ENCODE assay signal across 8 cellular contexts in genomic region chr10:31319602-31320178, GRCh38. TPM values are rescaled to one million over a fixed set of nuclear protein-coding genes. Genes with fewer than 3 reads are reported as not detected.
DNase-seq lines count a peak whose midpoint lies in the region; ATAC-seq and TF ChIP-seq lines count a peak whose summit lies in the region.

No MANE protein-coding gene starts in this region.

- H2AK5ac ChIP-seq in H9 (ENCODE audit: insufficient read length, low read length): no peak overlapping the region

- intact Hi-C loops in Panc1 (cut with micrococcal nuclease; ENCODE audit: unreplicated experiment): no loop called here

- no peak overlapping the region for H4K5ac ChIP-seq in H9 (ENCODE audit: insufficient read length, low read depth, low read length)

- H3K79me2 ChIP-seq in H9 (ENCODE audit: insufficient read depth, low read length): no peaks in the 10 kb centered on the region

- no peak overlapping the region for H3K9ac ChIP-seq in H9 (ENCODE audit: extremely low read depth, insufficient read length, low read length)
- peak overlapping the region; percentile 34 to 80 for H3K9ac ChIP-seq in duodenal mucosa (ENCODE audit: low read depth in 1 of 2, low read length in 2 of 2)
- peak overlapping the region; percentile 67 for H3K9ac ChIP-seq in mucosa of stomach (ENCODE audit: low read length)

- H3K9me3 ChIP-seq in H9 (ENCODE audit: control insufficient read depth, low read depth, low read length) (no peaks in the 10 kb centered on the region), Panc1 (ENCODE audit: control insufficient read depth, insufficient read depth, low read depth, low read length) (no peaks in the 10 kb centered on the region), duodenal mucosa (ENCODE audit: control insufficient read depth in 1 of 2, low read length in 2 of 2) (no peaks in the 10 kb centered on the region), mucosa of stomach (ENCODE audit: control insufficient read depth, low read length) (no peaks in the 10 kb centered on the region)

- no peaks in the 10 kb centered on the region; a peak in 2 of 5 replicates for H3K9me3 Mint-ChIP-seq in H9

- H2AFZ ChIP-seq in H9 (ENCODE audit: low read length): no peak overlapping the region

- H3K79me1 ChIP-seq in H9 (ENCODE audit: insufficient read depth, low read depth, low read length, poor library complexity, severe bottlenecking): no peaks in the 10 kb centered on the region

- peaks cover 23% of the 10 kb centered on the region for H3K27me3 ChIP-seq in H9 (ENCODE audit: insufficient read depth, low read length)
- no peaks in the 10 kb centered on the region for H3K27me3 ChIP-seq in Panc1 (ENCODE audit: control insufficient read depth, insufficient read depth, low read length)
- H3K27me3 ChIP-seq in duodenal mucosa (ENCODE audit: control insufficient read depth in 1 of 2, insufficient read depth in 2 of 2, low read length in 2 of 2): peaks cover 10 to 12% of the 10 kb centered on the region in 2 donors
- H3K27me3 ChIP-seq in mucosa of stomach (ENCODE audit: control insufficient read depth, insufficient read depth, low read length): peaks cover 27% of the 10 kb centered on the region

- H2BK120ac ChIP-seq in H9 (ENCODE audit: low read depth, low read length, poor library complexity, severe bottlenecking): no peak overlapping the region

- peaks cover 16% of the 10 kb centered on the region in 2 experiments for H3K4me1 Mint-ChIP-seq in H9

- H3K18ac ChIP-seq in H9 (ENCODE audit: insufficient read length, low read depth, low read length): no peak overlapping the region

- no peak overlapping the region for H3T11ph ChIP-seq in H9 (ENCODE audit: low read length)

- H2BK20ac ChIP-seq in H9 (ENCODE audit: low read depth, low read length, poor library complexity, severe bottlenecking): no peak overlapping the region

- no peak overlapping the region for H3K14ac ChIP-seq in H9 (ENCODE audit: insufficient read depth, low read length)

- H3K23me2 ChIP-seq in H9 (ENCODE audit: insufficient read length, low read depth, low read length, poor library complexity, severe bottlenecking): peaks cover 16% of the 10 kb centered on the region

- no peak for DNase-seq in H9
- no peak for DNase-seq in Panc1 (ENCODE audit: low read depth, low spot score)
- DNase-seq in epidermal melanocyte (ENCODE audit: insufficient read length, low spot score): no peak
- DNase-seq in NCI-H446 treated with DMSO at 0.1 percent for 48 hours (lab: John Stamatoyannopoulos, UW): no peak
- no peak for DNase-seq in Ammon's horn (ENCODE audit: low spot score)

- H3K56ac ChIP-seq in H9 (ENCODE audit: insufficient read length, low read depth, low read length): no peak overlapping the region

- H3K4me3 ChIP-seq in GM08714 (ENCODE audit: low read length) (peak overlapping the region; percentile 92), Panc1 (ENCODE audit: low read depth in 2 of 2, low read length in 2 of 2) (peak overlapping the region; percentile 68 to 87), duodenal mucosa (ENCODE audit: low read depth in 1 of 2, low read length in 2 of 2) (peak overlapping the region; percentile 90 to 91), mucosa of stomach (ENCODE audit: low read length) (no peak overlapping the region)

- H3K4me1 ChIP-seq in H9 (ENCODE audit: insufficient read depth, low read length): no peaks in the 10 kb centered on the region
- peaks cover 17% of the 10 kb centered on the region for H3K4me1 ChIP-seq in Panc1 (ENCODE audit: control insufficient read depth, insufficient read depth, low read length)
- peaks cover 0 to 6% of the 10 kb centered on the region in 2 donors for H3K4me1 ChIP-seq in duodenal mucosa (ENCODE audit: control insufficient read depth in 1 of 2, insufficient read depth in 2 of 2, low read length in 2 of 2)
- H3K4me1 ChIP-seq in mucosa of stomach (ENCODE audit: control insufficient read depth, insufficient read depth, low read length): peaks cover 10% of the 10 kb centered on the region

- H2BK12ac ChIP-seq in H9 (ENCODE audit: insufficient read length, low read depth, low read length): no peak overlapping the region

- POLR2A ChIA-PET in Panc1 (lab: Charles Lee): no interaction called here

- no peaks in the 10 kb centered on the region for H4K20me1 ChIP-seq in H9 (ENCODE audit: control insufficient read depth, insufficient read depth, insufficient read length)

- H3K27me3 Mint-ChIP-seq in H9 (ENCODE audit: low read depth): peaks cover 80% of the 10 kb centered on the region

- H3K4ac ChIP-seq in H9 (ENCODE audit: low read depth, low read length): no peak overlapping the region

- peak overlapping the region; percentile 100 for H3K4me2 ChIP-seq in H9 (ENCODE audit: insufficient read depth, insufficient read length, low read length)

- no peak overlapping the region for H2BK15ac ChIP-seq in H9 (ENCODE audit: low read depth, low read length)

- no peak overlapping the region for H2BK5ac ChIP-seq in H9 (ENCODE audit: insufficient read length, low read length)

- peaks cover 0 to 2% (median 0%) of the 10 kb centered on the region in 3 experiments; a peak in 2 of 7 replicates for H3K36me3 Mint-ChIP-seq in H9 (ENCODE audit: insufficient read depth in 1 of 3, low read depth in 3 of 3)

- CTCF ChIA-PET in Panc1 (lab: Charles Lee): no interaction called here

- H3K27ac Mint-ChIP-seq in H9: no peak overlapping the region

- no TSS peak for BruUV-seq in Panc1 (replicated peaks; lab: Mats Ljungman, UMichigan)

- in situ Hi-C loops in Panc1 (cut with HindIII; ENCODE audit: low pct_unique_long_range_greater_than_20kb, low sequenced_read_pairs): no loop called here

- H3K36me3 ChIP-seq in Panc1 (ENCODE audit: control insufficient read depth, insufficient read depth, low read length) (no peaks in the 10 kb centered on the region), duodenal mucosa (ENCODE audit: control insufficient read depth in 1 of 2, insufficient read depth in 2 of 2, low read length in 2 of 2) (no peaks in the 10 kb centered on the region), mucosa of stomach (ENCODE audit: control insufficient read depth, insufficient read depth, low read length) (no peaks in the 10 kb centered on the region)

- no peak overlapping the region for H4K91ac ChIP-seq in H9 (ENCODE audit: insufficient read length, low read depth, low read length)

- ATAC-seq in Panc1: peak; percentile 40

- H4K8ac ChIP-seq in H9 (replicated peaks; ENCODE audit: insufficient read length, low read depth, low read length): no peak overlapping the region

- H3K23ac ChIP-seq in H9 (ENCODE audit: insufficient read length, low read depth, low read length): no peak overlapping the region

- H3K27ac ChIP-seq in H9 (ENCODE audit: insufficient read length, low read depth, low read length): no peak overlapping the region
- H3K27ac ChIP-seq in Panc1 (ENCODE audit: low read length): peak overlapping the region; percentile 70; the same call in 1 of the 2 replicates
- peak overlapping the region; percentile 83 for H3K27ac ChIP-seq in duodenal mucosa (ENCODE audit: low read depth, low read length)

- no CpG with 5 or more reads among the region's 89 CpGs for WGBS in H9 (ENCODE audit: extremely low coverage, insufficient read length, low lambda C conversion rate)

- no peak for TF ChIP-seq CTCF in H9 (conservative IDR thresholded peaks at IDR 0.05)
- no peak for TF ChIP-seq CTCF in Panc1 (IDR thresholded peaks at IDR 0.05)

- H3K4me3 Mint-ChIP-seq in H9: peak overlapping the region; percentile 95 to 98

RNA-seq across cellular contexts. Expression of gene ZEB1, which starts 0.7 kb away (rescaled TPM):
- 0.11 and 0.39 TPM in 2 replicates for total RNA-seq in H9 (2021)
- total RNA-seq in Panc1 (2021; ENCODE audit: unreplicated experiment): 31.5 TPM
- 13.0 TPM for polyA plus RNA-seq in Panc1 (2012; ENCODE audit: insufficient read length)

Comparison
In these comparisons a context has a peak if more than half of its experiments do, and no peak if none do; other contexts are left out.
1. RNA of gene ZEB1, which starts 0.7 kb away (total RNA-seq): 31.5 TPM in Panc1 (single experiment); 0.11 to 0.39 TPM in H9; every median in the first group is over 10 times any median in the second.